11 cellular contexts compared by ENCODE assay signal in the genomic region with DNA sequence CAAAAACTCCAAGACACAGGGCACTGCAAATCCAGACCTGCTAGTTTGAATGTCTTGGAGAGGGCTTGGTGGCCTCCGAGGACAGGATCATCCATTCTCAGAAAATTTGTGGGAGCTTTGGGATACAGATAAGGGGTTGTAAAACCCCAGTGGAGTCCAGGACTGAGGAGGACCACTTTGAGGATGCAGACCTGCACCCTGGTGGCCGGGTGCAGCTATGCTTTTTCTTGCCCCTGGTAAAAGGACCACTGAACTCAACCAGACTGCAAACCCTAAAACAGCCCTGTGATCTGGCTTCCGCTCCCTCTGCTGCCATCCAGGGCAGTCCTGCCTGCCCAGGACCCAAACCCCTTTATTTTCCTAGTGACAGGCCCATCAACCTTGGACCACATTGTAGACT.
DNase-seq lines count a peak whose midpoint lies in the region; ATAC-seq and TF ChIP-seq lines count a peak whose summit lies in the region.
"Had no signal": no experiment of that assay in that cellular context is flagged by ENCODE, and none has a peak within 500 bp of the region (broad histone marks: within the 10 kb centered on the region; RNA-seq: fewer than 3 reads in every experiment).

No MANE protein-coding gene starts in this region.

- no peak for DNase-seq in BE2C
- no peak for DNase-seq in foreskin keratinocyte
- no peak for DNase-seq in CD1c-positive myeloid dendritic cell (ENCODE audit: extremely low spot score)
- no peak for DNase-seq in activated CD4-positive, CD25-positive, alpha-beta regulatory T cell treated with anti-CD3 and anti-CD28 coated beads, Interleukin-2, amount 50 U/mL, for 72 hours
- DNase-seq in activated naive CD4-positive, alpha-beta T cell treated with anti-CD3 and anti-CD28 coated beads, Interleukin-2, amount 10 ng/mL, durations not matched to agents 7 days and 5 days: no peak
- DNase-seq in activated naive CD4-positive, alpha-beta T cell treated with anti-CD3 and anti-CD28 coated beads, Interleukin-2, amount 50 U/mL, for 72 hours (ENCODE audit: low spot score in 2 of 2): no peak
- DNase-seq: hypothalamus had no signal

- H3K36me3 Mint-ChIP-seq in activated naive CD4-positive, alpha-beta T cell treated with anti-CD3 and anti-CD28 coated beads, Interleukin-2, amount 10 ng/mL, durations not matched to agents 7 days and 5 days: no peaks in the 10 kb centered on the region
- H3K36me3 Mint-ChIP-seq in activated naive CD4-positive, alpha-beta T cell treated with anti-CD3 and anti-CD28 coated beads, Interleukin-2, amount 50 U/mL, for 72 hours: peaks cover 6% of the 10 kb centered on the region in 2 donors

- H3K4me1 Mint-ChIP-seq in activated naive CD4-positive, alpha-beta T cell treated with anti-CD3 and anti-CD28 coated beads, Interleukin-2, amount 10 ng/mL, durations not matched to agents 7 days and 5 days: no peaks in the 10 kb centered on the region
- H3K4me1 Mint-ChIP-seq: activated T-helper 17 cell treated with anti-CD3 and anti-CD28 coated beads, Interleukin-2, amount 50 U/mL, for 72 hours had no signal

- no peaks in the 10 kb centered on the region for H3K27me3 Mint-ChIP-seq in activated naive CD4-positive, alpha-beta T cell treated with anti-CD3 and anti-CD28 coated beads, Interleukin-2, amount 10 ng/mL, durations not matched to agents 7 days and 5 days

- no peaks in the 10 kb centered on the region for H3K36me3 ChIP-seq in BE2C

- H3K27ac ChIP-seq in foreskin keratinocyte: no peak overlapping the region

- ATAC-seq in SK-N-SH treated with all-trans-retinoic acid at 6 μM for 48 hours (peak; percentile 44; the same call in 1 of the 3 replicates), foreskin keratinocyte (no peak)
- no peak for ATAC-seq in activated naive CD4-positive, alpha-beta T cell treated with anti-CD3 and anti-CD28 coated beads, Interleukin-2, amount 50 U/mL, for 72 hours
- ATAC-seq: activated T-helper 17 cell treated with anti-CD3 and anti-CD28 coated beads, Interleukin-2, amount 50 U/mL, for 72 hours had no signal

- H3K27me3 ChIP-seq in BE2C (no peaks in the 10 kb centered on the region), foreskin keratinocyte (peaks cover 21% of the 10 kb centered on the region)

- H3K4me3 Mint-ChIP-seq in activated naive CD4-positive, alpha-beta T cell treated with anti-CD3 and anti-CD28 coated beads, Interleukin-2, amount 10 ng/mL, durations not matched to agents 7 days and 5 days: no peak overlapping the region
- H3K4me3 Mint-ChIP-seq: activated T-helper 17 cell treated with anti-CD3 and anti-CD28 coated beads, Interleukin-2, amount 50 U/mL, for 72 hours had no signal

- CTCF ChIA-PET in activated naive CD4-positive, alpha-beta T cell treated with anti-CD3 and anti-CD28 coated beads, Interleukin-2, amount 10 ng/mL, durations not matched to agents 7 days and 5 days (lab: Charles Lee): no interaction called here

- TF ChIP-seq CTCF in BE2C (IDR thresholded peaks at IDR 0.05; ENCODE audit: low read depth, low read length) (0 out of 2 replicates have a peak, but pooled peaks have one; percentile 22), GM12875 (IDR thresholded peaks at IDR 0.05; ENCODE audit: borderline replicate concordance, insufficient read depth, low read depth, low read length) (peak; percentile 38; the same call in 1 of the 2 replicates), foreskin keratinocyte (conservative IDR thresholded peaks at IDR 0.05) (peak; percentile 48)

- no peaks in the 10 kb centered on the region for H3K9me3 ChIP-seq in BE2C

- H3K9me3 Mint-ChIP-seq in activated naive CD4-positive, alpha-beta T cell treated with anti-CD3 and anti-CD28 coated beads, Interleukin-2, amount 10 ng/mL, durations not matched to agents 7 days and 5 days: no peaks in the 10 kb centered on the region
- peaks cover 4 to 5% of the 10 kb centered on the region in 2 donors for H3K9me3 Mint-ChIP-seq in activated naive CD4-positive, alpha-beta T cell treated with anti-CD3 and anti-CD28 coated beads, Interleukin-2, amount 50 U/mL, for 72 hours
- H3K9me3 Mint-ChIP-seq: activated T-helper 17 cell treated with anti-CD3 and anti-CD28 coated beads, Interleukin-2, amount 50 U/mL, for 72 hours had no signal

- no peak overlapping the region for H3K4me3 ChIP-seq in BE2C (ENCODE audit: low read depth, low read length)
- no peak overlapping the region for H3K4me3 ChIP-seq in GM12875 (ENCODE audit: low read depth, low read length)
- H3K4me3 ChIP-seq: smooth muscle cell had no signal

- H3K4me1 ChIP-seq in BE2C (no peaks in the 10 kb centered on the region), foreskin keratinocyte (no peaks in the 10 kb centered on the region)

- no peak overlapping the region for H3K27ac Mint-ChIP-seq in activated naive CD4-positive, alpha-beta T cell treated with anti-CD3 and anti-CD28 coated beads, Interleukin-2, amount 10 ng/mL, durations not matched to agents 7 days and 5 days
- H3K27ac Mint-ChIP-seq in activated naive CD4-positive, alpha-beta T cell treated with anti-CD3 and anti-CD28 coated beads, Interleukin-2, amount 50 U/mL, for 72 hours: no peak overlapping the region
- H3K27ac Mint-ChIP-seq: activated T-helper 17 cell treated with anti-CD3 and anti-CD28 coated beads, Interleukin-2, amount 50 U/mL, for 72 hours had no signal

TF ChIP-seq in SK-N-SH treated with all-trans-retinoic acid at 6 μM for 48 hours, 23 proteins besides CTCF, POLR2A, EP300 and RAD21:
- TF ChIP-seq ZC3H10 (CRISPR knock-in tag; IDR thresholded peaks at IDR 0.05): no peak
- no peak for TF ChIP-seq RARB (CRISPR knock-in tag; IDR thresholded peaks at IDR 0.05)
- TF ChIP-seq ZNF70 (CRISPR knock-in tag; IDR thresholded peaks at IDR 0.05): no peak
- TF ChIP-seq TOX (CRISPR knock-in tag; IDR thresholded peaks at IDR 0.05; ENCODE audit: borderline replicate concordance): no peak
- TF ChIP-seq BACH2 (CRISPR knock-in tag; IDR thresholded peaks at IDR 0.05; ENCODE audit: borderline replicate concordance): no peak
- TF ChIP-seq SNAI2 (CRISPR knock-in tag; IDR thresholded peaks at IDR 0.05): no peak
- no peak for TF ChIP-seq ZNF8 (CRISPR knock-in tag; IDR thresholded peaks at IDR 0.05)
- TF ChIP-seq, protein P1, sequence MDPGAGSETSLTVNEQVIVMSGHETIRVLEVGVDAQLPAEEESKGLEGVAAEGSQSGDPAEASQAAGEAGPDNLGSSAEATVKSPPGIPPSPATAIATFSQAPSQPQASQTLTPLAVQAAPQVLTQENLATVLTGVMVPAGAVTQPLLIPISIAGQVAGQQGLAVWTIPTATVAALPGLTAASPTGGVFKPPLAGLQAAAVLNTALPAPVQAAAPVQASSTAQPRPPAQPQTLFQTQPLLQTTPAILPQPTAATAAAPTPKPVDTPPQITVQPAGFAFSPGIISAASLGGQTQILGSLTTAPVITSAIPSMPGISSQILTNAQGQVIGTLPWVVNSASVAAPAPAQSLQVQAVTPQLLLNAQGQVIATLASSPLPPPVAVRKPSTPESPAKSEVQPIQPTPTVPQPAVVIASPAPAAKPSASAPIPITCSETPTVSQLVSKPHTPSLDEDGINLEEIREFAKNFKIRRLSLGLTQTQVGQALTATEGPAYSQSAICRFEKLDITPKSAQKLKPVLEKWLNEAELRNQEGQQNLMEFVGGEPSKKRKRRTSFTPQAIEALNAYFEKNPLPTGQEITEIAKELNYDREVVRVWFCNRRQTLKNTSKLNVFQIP (CRISPR knock-in tag; IDR thresholded peaks at IDR 0.05; ENCODE audit: borderline replicate concordance, low read depth): no peak
- TF ChIP-seq OSR1 (CRISPR knock-in tag; IDR thresholded peaks at IDR 0.05): no peak
- TF ChIP-seq, protein P2, sequence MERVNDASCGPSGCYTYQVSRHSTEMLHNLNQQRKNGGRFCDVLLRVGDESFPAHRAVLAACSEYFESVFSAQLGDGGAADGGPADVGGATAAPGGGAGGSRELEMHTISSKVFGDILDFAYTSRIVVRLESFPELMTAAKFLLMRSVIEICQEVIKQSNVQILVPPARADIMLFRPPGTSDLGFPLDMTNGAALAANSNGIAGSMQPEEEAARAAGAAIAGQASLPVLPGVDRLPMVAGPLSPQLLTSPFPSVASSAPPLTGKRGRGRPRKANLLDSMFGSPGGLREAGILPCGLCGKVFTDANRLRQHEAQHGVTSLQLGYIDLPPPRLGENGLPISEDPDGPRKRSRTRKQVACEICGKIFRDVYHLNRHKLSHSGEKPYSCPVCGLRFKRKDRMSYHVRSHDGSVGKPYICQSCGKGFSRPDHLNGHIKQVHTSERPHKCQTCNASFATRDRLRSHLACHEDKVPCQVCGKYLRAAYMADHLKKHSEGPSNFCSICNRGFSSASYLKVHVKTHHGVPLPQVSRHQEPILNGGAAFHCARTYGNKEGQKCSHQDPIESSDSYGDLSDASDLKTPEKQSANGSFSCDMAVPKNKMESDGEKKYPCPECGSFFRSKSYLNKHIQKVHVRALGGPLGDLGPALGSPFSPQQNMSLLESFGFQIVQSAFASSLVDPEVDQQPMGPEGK (CRISPR knock-in tag; IDR thresholded peaks at IDR 0.05; ENCODE audit: borderline replicate concordance): no peak
- TF ChIP-seq, protein P3, sequence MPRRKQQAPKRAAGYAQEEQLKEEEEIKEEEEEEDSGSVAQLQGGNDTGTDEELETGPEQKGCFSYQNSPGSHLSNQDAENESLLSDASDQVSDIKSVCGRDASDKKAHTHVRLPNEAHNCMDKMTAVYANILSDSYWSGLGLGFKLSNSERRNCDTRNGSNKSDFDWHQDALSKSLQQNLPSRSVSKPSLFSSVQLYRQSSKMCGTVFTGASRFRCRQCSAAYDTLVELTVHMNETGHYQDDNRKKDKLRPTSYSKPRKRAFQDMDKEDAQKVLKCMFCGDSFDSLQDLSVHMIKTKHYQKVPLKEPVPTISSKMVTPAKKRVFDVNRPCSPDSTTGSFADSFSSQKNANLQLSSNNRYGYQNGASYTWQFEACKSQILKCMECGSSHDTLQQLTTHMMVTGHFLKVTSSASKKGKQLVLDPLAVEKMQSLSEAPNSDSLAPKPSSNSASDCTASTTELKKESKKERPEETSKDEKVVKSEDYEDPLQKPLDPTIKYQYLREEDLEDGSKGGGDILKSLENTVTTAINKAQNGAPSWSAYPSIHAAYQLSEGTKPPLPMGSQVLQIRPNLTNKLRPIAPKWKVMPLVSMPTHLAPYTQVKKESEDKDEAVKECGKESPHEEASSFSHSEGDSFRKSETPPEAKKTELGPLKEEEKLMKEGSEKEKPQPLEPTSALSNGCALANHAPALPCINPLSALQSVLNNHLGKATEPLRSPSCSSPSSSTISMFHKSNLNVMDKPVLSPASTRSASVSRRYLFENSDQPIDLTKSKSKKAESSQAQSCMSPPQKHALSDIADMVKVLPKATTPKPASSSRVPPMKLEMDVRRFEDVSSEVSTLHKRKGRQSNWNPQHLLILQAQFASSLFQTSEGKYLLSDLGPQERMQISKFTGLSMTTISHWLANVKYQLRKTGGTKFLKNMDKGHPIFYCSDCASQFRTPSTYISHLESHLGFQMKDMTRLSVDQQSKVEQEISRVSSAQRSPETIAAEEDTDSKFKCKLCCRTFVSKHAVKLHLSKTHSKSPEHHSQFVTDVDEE (CRISPR knock-in tag; IDR thresholded peaks at IDR 0.05): no peak
- no peak for TF ChIP-seq PPARA (CRISPR knock-in tag; IDR thresholded peaks at IDR 0.05; ENCODE audit: borderline replicate concordance)
- TF ChIP-seq GLIS3 (CRISPR knock-in tag; IDR thresholded peaks at IDR 0.05): no peak
- no peak for TF ChIP-seq ISL1 (CRISPR knock-in tag; IDR thresholded peaks at IDR 0.05)
- TF ChIP-seq ZFP30 (CRISPR knock-in tag; IDR thresholded peaks at IDR 0.05): no peak
TF ChIP-seq in SK-N-SH treated with all-trans-retinoic acid at 6 μM for 48 hours: peak in this region for 0.
